8 cellular contexts compared by ENCODE assay signal in genomic region chr11:43360361-43361032, GRCh38. TPM values are rescaled to one million over a fixed set of nuclear protein-coding genes. Genes with fewer than 3 reads are reported as not detected.
A peak's percentile ranks its signal among the peaks of the same experiment; 100 is the strongest.
DNase-seq lines count a peak whose midpoint lies in the region; ATAC-seq and TF ChIP-seq lines count a peak whose summit lies in the region.

No MANE protein-coding gene starts in this region.

- CTCF ChIA-PET in Caco-2 (lab: Charles Lee): interaction anchor here (0.7 kb wide), 1 partner anchor 78 kb away, joined by 3 read pairs; no protein-coding TSS in a partner anchor

- POLR2A ChIA-PET in Caco-2 (lab: Charles Lee): interaction anchor here (0.7 kb wide), 1 partner anchor 82 kb away, joined by 5 read pairs; no protein-coding TSS in a partner anchor

- H3K27me3 ChIP-seq in Caco-2 (replicated peaks; ENCODE audit: control insufficient read depth, insufficient read depth, low read length) (no peaks in the 10 kb centered on the region), mucosa of rectum (ENCODE audit: control insufficient read depth in 2 of 2, insufficient read depth in 2 of 2, low read length in 2 of 2) (no peaks in the 10 kb centered on the region)

- no TSS peak for BruUV-seq in Caco-2 (replicated peaks; lab: Mats Ljungman, UMichigan)

- H3K27ac ChIP-seq in mucosa of rectum (ENCODE audit: low read depth in 2 of 2, low read length in 2 of 2): no peak overlapping the region

- TF ChIP-seq CTCF in Caco-2 (IDR thresholded peaks at IDR 0.05; ENCODE audit: insufficient read depth in 1 of 2, low read depth in 1 of 2, low read length in 1 of 2, severe bottlenecking in 1 of 2, unreplicated experiment in 1 of 2) (no peak), LNCaP clone FGC (IDR thresholded peaks at IDR 0.05; ENCODE audit: control insufficient read depth, extremely low read depth, insufficient read depth) (no peak)

- H3K27me3 Mint-ChIP-seq in Caco-2 (ENCODE audit: insufficient read depth, unreplicated experiment): no peaks in the 10 kb centered on the region
- no peaks in the 10 kb centered on the region for H3K27me3 Mint-ChIP-seq in activated naive CD8-positive, alpha-beta T cell treated with anti-CD3 and anti-CD28 coated beads, Interleukin-2, amount 50 U/mL, for 24 hours

- H3K4me3 Mint-ChIP-seq in Caco-2 (ENCODE audit: unreplicated experiment): peak overlapping the region; percentile 96
- peak overlapping the region; percentile 97 for H3K4me3 Mint-ChIP-seq in activated naive CD8-positive, alpha-beta T cell treated with anti-CD3 and anti-CD28 coated beads, Interleukin-2, amount 50 U/mL, for 24 hours

- no peaks in the 10 kb centered on the region for H3K36me3 ChIP-seq in Caco-2 (ENCODE audit: control insufficient read depth, insufficient read depth, low read length)
- peaks cover 0 to 2% of the 10 kb centered on the region in 2 donors for H3K36me3 ChIP-seq in mucosa of rectum (ENCODE audit: control insufficient read depth in 2 of 2, insufficient read depth in 2 of 2, low read length in 2 of 2)

- DNase-seq in Caco-2 (no peak), LNCaP clone FGC (ENCODE audit: low read depth) (no peak), NCI-H187 treated with DMSO at 0.1 percent for 48 hours (lab: John Stamatoyannopoulos, UW) (no peak), left lobe of liver (ENCODE audit: low spot score) (no peak)
- no peak for DNase-seq in activated naive CD8-positive, alpha-beta T cell treated with anti-CD3 and anti-CD28 coated beads, Interleukin-2, amount 50 U/mL, for 24 hours
- DNase-seq in stimulated activated CD4-positive, alpha-beta T cell treated with anti-CD3 and anti-CD28 coated beads, Interleukin-15, amount 100 ng/mL, for 24 hours: no peak

- H3K4me1 ChIP-seq in Caco-2 (peaks cover 4% of the 10 kb centered on the region; the same call in 1 of the 2 replicates), mucosa of rectum (ENCODE audit: control insufficient read depth in 2 of 2, insufficient read depth in 2 of 2, low read length in 2 of 2) (peaks cover 10 to 13% of the 10 kb centered on the region in 2 donors)

- ATAC-seq in activated naive CD8-positive, alpha-beta T cell treated with anti-CD3 and anti-CD28 coated beads, Interleukin-2, amount 50 U/mL, for 24 hours: no peak
- no peak for ATAC-seq in GM21619 (IDR thresholded peaks at IDR 0.05; ENCODE audit: unreplicated experiment)
- no peak for ATAC-seq in left lobe of liver

- H3K9me3 ChIP-seq in Caco-2 (no peaks in the 10 kb centered on the region), mucosa of rectum (ENCODE audit: control insufficient read depth in 2 of 2, low read length in 2 of 2) (no peaks in the 10 kb centered on the region)

- no peaks in the 10 kb centered on the region for H3K4me1 Mint-ChIP-seq in Caco-2 (ENCODE audit: low read depth, unreplicated experiment)
- H3K4me1 Mint-ChIP-seq in activated naive CD8-positive, alpha-beta T cell treated with anti-CD3 and anti-CD28 coated beads, Interleukin-2, amount 50 U/mL, for 24 hours: peaks cover 43% of the 10 kb centered on the region

- H3K36me3 Mint-ChIP-seq in Caco-2 (ENCODE audit: insufficient read depth, unreplicated experiment): peaks cover 23% of the 10 kb centered on the region
- peaks cover 12% of the 10 kb centered on the region for H3K36me3 Mint-ChIP-seq in activated naive CD8-positive, alpha-beta T cell treated with anti-CD3 and anti-CD28 coated beads, Interleukin-2, amount 50 U/mL, for 24 hours (ENCODE audit: low read depth)

- no peaks in the 10 kb centered on the region for H3K9me3 Mint-ChIP-seq in Caco-2 (ENCODE audit: unreplicated experiment)
- H3K9me3 Mint-ChIP-seq in activated naive CD8-positive, alpha-beta T cell treated with anti-CD3 and anti-CD28 coated beads, Interleukin-2, amount 50 U/mL, for 24 hours: no peaks in the 10 kb centered on the region

- intact Hi-C loops in Caco-2 (cut with micrococcal nuclease; ENCODE audit: unreplicated experiment): no loop called here

- H3K4me3 ChIP-seq in Caco-2 (ENCODE audit: low read depth, low read length) (peak overlapping the region; percentile 93), LNCaP clone FGC (ENCODE audit: low read depth, low read length) (peak overlapping the region; percentile 99), mucosa of rectum (ENCODE audit: low read length in 2 of 2) (peak overlapping the region; percentile 97 to 98)

- no peak overlapping the region for H3K9ac ChIP-seq in mucosa of rectum (ENCODE audit: low read depth in 1 of 2, low read length in 2 of 2)

- H3K27ac Mint-ChIP-seq in Caco-2 (ENCODE audit: unreplicated experiment): no peak overlapping the region
- H3K27ac Mint-ChIP-seq in activated naive CD8-positive, alpha-beta T cell treated with anti-CD3 and anti-CD28 coated beads, Interleukin-2, amount 50 U/mL, for 24 hours: peak overlapping the region; percentile 94

RNA-seq across cellular contexts. Expression of gene TTC17, which starts 1.8 kb away (rescaled TPM):
- total RNA-seq in Caco-2 (2022) (73.1 and 79.3 TPM in 2 replicates), left lobe of liver (49.0 TPM)

RNA-seq across cellular contexts. Expression of gene API5, which starts 48.7 kb away (rescaled TPM):
- total RNA-seq in Caco-2 (2022) (129 and 140 TPM in 2 replicates), left lobe of liver (53.0 TPM)
